Comparison of ENCODE assay signal across 12 cellular contexts in the genomic region with DNA sequence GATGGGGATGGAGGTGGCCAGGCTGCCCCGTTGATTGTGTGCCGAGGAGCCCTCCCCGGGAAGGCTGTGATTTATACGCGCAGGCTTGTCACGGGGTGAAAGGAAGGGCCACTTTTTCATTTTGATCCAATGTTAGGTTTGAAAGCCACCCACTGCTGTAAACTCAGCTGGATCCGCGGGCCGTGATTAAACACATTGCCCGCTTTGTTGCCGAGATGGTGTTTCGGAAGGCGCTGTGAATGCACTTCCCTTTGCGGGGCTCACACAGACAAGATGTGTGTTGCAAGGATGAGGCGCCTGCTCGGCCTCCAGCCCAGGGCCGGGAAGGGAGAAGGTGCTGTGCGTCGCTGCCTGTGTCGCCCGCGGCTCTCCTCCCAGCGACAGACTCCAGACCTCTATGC.
DNase-seq lines count a peak whose midpoint lies in the region; ATAC-seq and TF ChIP-seq lines count a peak whose summit lies in the region.
"Had no signal": no experiment of that assay in that cellular context is flagged by ENCODE, and none has a peak within 500 bp of the region (broad histone marks: within the 10 kb centered on the region; RNA-seq: fewer than 3 reads in every experiment).

No MANE protein-coding gene starts in this region.

- peaks cover 35 to 53% (median 46%) of the 10 kb centered on the region in 10 experiments for H3K4me1 ChIP-seq in BLaER1 treated with 17β-estradiol and CSF1 and Interleukin-3, amounts not matched to agents 10 nM and 100 nM
- H3K4me1 ChIP-seq in ascending aorta = no peaks in the 10 kb centered on the region

- ATAC-seq in omental fat pad (ENCODE audit: low FRiP score) (peak; percentile 42), esophagus mucosa (no peak)
- ATAC-seq: GM12878 had no signal

- H3K27me3 ChIP-seq in BLaER1 treated with 17β-estradiol and CSF1 and Interleukin-3, amounts not matched to agents 10 nM and 100 nM = peaks cover 5 to 38% (median 15%) of the 10 kb centered on the region in 11 experiments; a peak in 20 of 22 replicates
- H3K27me3 ChIP-seq in ascending aorta = no peaks in the 10 kb centered on the region

- TF ChIP-seq CTCF in ascending aorta (IDR thresholded peaks at IDR 0.05) (no peak), omental fat pad (IDR thresholded peaks at IDR 0.05) (no peak), HFFc6 (IDR thresholded peaks at IDR 0.05) (no peak)

- intact Hi-C loops in ascending aorta (cut with DNase I) = no loop called here

- no peak for DNase-seq in ascending aorta (ENCODE audit: low spot score in 2 of 2)
- peak in 37 of 51 donors; percentile 6 to 68 (median 39) for DNase-seq in hypothalamus (lab: John Stamatoyannopoulos, UW)
- DNase-seq in omental fat pad (ENCODE audit: low spot score) = no peak
- no peak for DNase-seq in HCEC 1CT
- DNase-seq in HPDE6-E6E7 (ENCODE audit: extremely low spot score) = no peak
- DNase-seq in HFFc6 = no peak
- DNase-seq: NCI-H2029 had no signal

- peaks cover 3% of the 10 kb centered on the region; the same call in 1 of the 2 replicates for H3K27me3 Mint-ChIP-seq in HFFc6 (ENCODE audit: insufficient read depth)

- peak overlapping the region; percentile 48 to 80 (median 70) for H3K4me2 ChIP-seq in BLaER1 treated with 17β-estradiol and CSF1 and Interleukin-3, amounts not matched to agents 10 nM and 100 nM

- H3K27ac Mint-ChIP-seq in HFFc6 = no peak overlapping the region
- H3K27ac Mint-ChIP-seq: activated T-helper 1 cell treated with anti-CD3 and anti-CD28 coated beads, Interleukin-12 subunit alpha, Interleukin-12 subunit beta, Interleukin-2, Interleukin-4 antibody, amounts not matched to agents 30 ng/mL and 10 ng/mL and 1 ng/mL, durations not matched to agents 14 hours and 24 hours and 36 hours; T-helper 1 cell treated with Interleukin-12 subunit alpha and Interleukin-12 subunit beta and Interleukin-4 antibody, amounts not matched to agents 30 μg/mL and 1 μg/mL, for 36 hours had no signal

- H3K4me1 Mint-ChIP-seq in HFFc6 (ENCODE audit: low read depth) = no peaks in the 10 kb centered on the region

- H3K27ac ChIP-seq in BLaER1 treated with 17β-estradiol and CSF1 and Interleukin-3, amounts not matched to agents 10 nM and 100 nM = no peak overlapping the region
- no peak overlapping the region for H3K27ac ChIP-seq in ascending aorta

- no peaks in the 10 kb centered on the region; the same call in 1 of the 2 replicates for H3K36me3 Mint-ChIP-seq in HFFc6 (ENCODE audit: low read depth)

- H3K4me3 ChIP-seq in BLaER1 treated with 17β-estradiol and CSF1 and Interleukin-3, amounts not matched to agents 10 nM and 100 nM = no peak overlapping the region; a peak in 1 of 20 replicates
- H3K4me3 ChIP-seq in ascending aorta = peak overlapping the region; percentile 34 to 44
- H3K4me3 ChIP-seq: GM12878 had no signal

- peaks cover 0 to 6% (median 0%) of the 10 kb centered on the region in 11 experiments; a peak in 1 of 22 replicates for H3K9me3 ChIP-seq in BLaER1 treated with 17β-estradiol and CSF1 and Interleukin-3, amounts not matched to agents 10 nM and 100 nM (replicated peaks in 1 of 11)
- H3K9me3 ChIP-seq in ascending aorta = no peaks in the 10 kb centered on the region

- H3K9ac ChIP-seq in BLaER1 treated with 17β-estradiol and CSF1 and Interleukin-3, amounts not matched to agents 10 nM and 100 nM = peak overlapping the region in 1 of 11 experiments; percentile 14; a peak in 1 of 22 replicates

- peaks cover 0 to 5% (median 0%) of the 10 kb centered on the region in 11 experiments; a peak in 2 of 22 replicates for H4K20me1 ChIP-seq in BLaER1 treated with 17β-estradiol and CSF1 and Interleukin-3, amounts not matched to agents 10 nM and 100 nM

- no peaks in the 10 kb centered on the region for H3K36me3 ChIP-seq in BLaER1 treated with 17β-estradiol and CSF1 and Interleukin-3, amounts not matched to agents 10 nM and 100 nM
- no peaks in the 10 kb centered on the region for H3K36me3 ChIP-seq in ascending aorta

- no peak overlapping the region; the same call in 1 of the 2 replicates for H3K4me3 Mint-ChIP-seq in HFFc6
- H3K4me3 Mint-ChIP-seq: activated T-helper 1 cell treated with anti-CD3 and anti-CD28 coated beads, Interleukin-12 subunit alpha, Interleukin-12 subunit beta, Interleukin-2, Interleukin-4 antibody, amounts not matched to agents 30 ng/mL and 10 ng/mL and 1 ng/mL, durations not matched to agents 14 hours and 24 hours and 36 hours; T-helper 1 cell treated with Interleukin-12 subunit alpha and Interleukin-12 subunit beta and Interleukin-4 antibody, amounts not matched to agents 30 μg/mL and 1 μg/mL, for 36 hours had no signal

- H3K9me3 Mint-ChIP-seq in HFFc6 = peaks cover 41% of the 10 kb centered on the region
- H3K9me3 Mint-ChIP-seq: T-helper 1 cell treated with Interleukin-12 subunit alpha and Interleukin-12 subunit beta and Interleukin-4 antibody, amounts not matched to agents 30 μg/mL and 1 μg/mL, for 36 hours had no signal

Comparison
In these comparisons a context has a peak if more than half of its experiments do, and no peak if none do; other contexts are left out.
1. H3K4me3 ChIP-seq: peak in ascending aorta (2 of 2); none in BLaER1 treated with 17β-estradiol and CSF1 and Interleukin-3, amounts not matched to agents 10 nM and 100 nM (0 of 10).
2. DNase-seq: peak in hypothalamus (37 of 51); none in ascending aorta (0 of 2), omental fat pad (single experiment), HCEC 1CT (single experiment), HPDE6-E6E7 (single experiment) and HFFc6 (single experiment).